ENCODE assay signal across 8 cellular contexts in genomic region chr1:112673589-112674439, GRCh38. TPM values are rescaled to one million over a fixed set of nuclear protein-coding genes. Genes with fewer than 3 reads are reported as not detected.
A peak's percentile ranks its signal among the peaks of the same experiment; 100 is the strongest.
DNase-seq lines count a peak whose midpoint lies in the region; ATAC-seq, FAIRE-seq and TF ChIP-seq lines count a peak whose summit lies in the region.

No MANE protein-coding gene starts in this region.

- H3K9ac ChIP-seq in MM.1S (ENCODE audit: low read length), result peak overlapping the region; percentile 50; the same call in 1 of the 2 replicates
- peak overlapping the region; percentile 92 for H3K9ac ChIP-seq in adipocyte (ENCODE audit: low read length)

- WGBS in psoas muscle, 3 donors, result 2 to 3% (median 3%) methylated on average over 18 of the region's 18 CpGs

- no peaks in the 10 kb centered on the region for H4K20me1 ChIP-seq in MM.1S (ENCODE audit: insufficient read depth, low read length)

- H3K4me1 ChIP-seq in MM.1S (ENCODE audit: low read length) (no peaks in the 10 kb centered on the region), adipocyte (ENCODE audit: control insufficient read depth, insufficient read depth, low read length) (peaks cover 22% of the 10 kb centered on the region), psoas muscle (peaks cover 7% of the 10 kb centered on the region)

- no peaks in the 10 kb centered on the region for H3K27me3 ChIP-seq in MM.1S (replicated peaks; ENCODE audit: insufficient read depth, low read length)
- H3K27me3 ChIP-seq in adipocyte (replicated peaks; ENCODE audit: control insufficient read depth, insufficient read depth, low read length), result no peaks in the 10 kb centered on the region
- no peaks in the 10 kb centered on the region for H3K27me3 ChIP-seq in psoas muscle (ENCODE audit: insufficient read depth in 3 of 3, low read length in 2 of 3)

- ATAC-seq in left cardiac atrium (peak; percentile 31 to 57), psoas muscle (peak; percentile 34 to 61 (median 49)), GM18861 (IDR thresholded peaks at IDR 0.05; ENCODE audit: unreplicated experiment) (no peak)

- H3K9me2 ChIP-seq in MM.1S (replicated peaks; ENCODE audit: insufficient read depth, low read length), result no peaks in the 10 kb centered on the region

- TF ChIP-seq POLR2A in GM12892 (IDR thresholded peaks at IDR 0.05; ENCODE audit: low read depth, low read length), result peak; percentile 2; the same call in 1 of the 2 replicates

- DNase-seq in Ammon's horn (ENCODE audit: low spot score) (peak; percentile 47), GM12892 (ENCODE audit: insufficient read length) (no peak), MM.1S (peak; percentile 31), adipocyte (ENCODE audit: low read depth) (peak; percentile 79), left cardiac atrium (peak; percentile 56), psoas muscle (no peak)
- no peak for DNase-seq in stimulated activated CD4-positive, alpha-beta T cell treated with anti-CD3 and anti-CD28 coated beads, Interleukin-12 subunit alpha, Interleukin-12 subunit beta, amount 100 ng/mL, for 4 hours

- no peaks in the 10 kb centered on the region for H3K79me2 ChIP-seq in MM.1S (ENCODE audit: low read length)

- no peak overlapping the region for H2AFZ ChIP-seq in MM.1S (ENCODE audit: low read length)

- peaks cover 13% of the 10 kb centered on the region; the same call in 1 of the 2 replicates for H3F3A ChIP-seq in MM.1S (ENCODE audit: insufficient read depth, low read length)

- FAIRE-seq in GM12892 (lab: Jason Lieb, UNC), result peak; percentile 75

- peak overlapping the region; percentile 86 for H3K4me2 ChIP-seq in MM.1S (ENCODE audit: low read depth, low read length)

- H3K36me3 ChIP-seq in MM.1S (replicated peaks; ENCODE audit: insufficient read depth, low read length) (no peaks in the 10 kb centered on the region; the same call in 1 of the 2 replicates), adipocyte (ENCODE audit: control insufficient read depth, insufficient read depth, low read length, severe bottlenecking) (peaks cover 35% of the 10 kb centered on the region), psoas muscle (ENCODE audit: insufficient read depth in 1 of 2, low read depth in 1 of 2) (peaks cover 6 to 33% of the 10 kb centered on the region in 2 donors)

- H3K4me3 ChIP-seq in MM.1S (ENCODE audit: low read length) (peak overlapping the region; percentile 71), adipocyte (ENCODE audit: low read length) (peak overlapping the region; percentile 91), psoas muscle (peak overlapping the region; percentile 83)

- peak; percentile 35 for TF ChIP-seq CTCF in MM.1S (IDR thresholded peaks at IDR 0.05; ENCODE audit: low read length)
- peak; percentile 38 for TF ChIP-seq CTCF in psoas muscle (IDR thresholded peaks at IDR 0.05)

- intact Hi-C loops in left cardiac atrium (cut with DNase I) (loop anchor here in 1 of 2 donors (2.0 kb wide), 1 partner anchor 31 kb away; no protein-coding TSS in a partner anchor), psoas muscle (cut with DNase I) (loop anchor here (2.0 to 5.0 kb wide), 4 partner anchors 25 to 49 kb away; partner anchors contain the start of gene RHOC (in 2 of the 2))

- H3K9me3 ChIP-seq in MM.1S (replicated peaks; ENCODE audit: insufficient read depth, low read length) (no peaks in the 10 kb centered on the region), adipocyte (ENCODE audit: control insufficient read depth, low read length) (no peaks in the 10 kb centered on the region), psoas muscle (no peaks in the 10 kb centered on the region)

- H3K27ac ChIP-seq in MM.1S (ENCODE audit: low read length) (no peak overlapping the region; the same call in 1 of the 2 replicates), psoas muscle (peak overlapping the region; percentile 76)

RNA-seq across cellular contexts. Expression of gene MOV10, which starts 0.6 kb away (rescaled TPM):
- polyA plus RNA-seq in GM12892 (2012; ENCODE audit: missing spikeins), result 45.1 TPM
- total RNA-seq in left cardiac atrium (10 to 100 TPM; 15.9 to 20.3 TPM), psoas muscle (10 to 100 TPM in 2 of 4 donors, 1 to 10 TPM in 2; 5.3 to 10.6 (median 8.3) TPM)
- 1 to 10 TPM; 4.8 to 6.4 (median 6.4) TPM for polyA plus RNA-seq in psoas muscle

RNA-seq across cellular contexts. Expression of gene RHOC, which starts 33.1 kb away (rescaled TPM):
- polyA plus RNA-seq in GM12892 (2012; ENCODE audit: missing spikeins), result 164 TPM
- 100 to 1,000 TPM; 146 to 235 TPM for total RNA-seq in left cardiac atrium
- 10 to 100 TPM; 43.5 to 88.3 (median 75.5) TPM for total RNA-seq in psoas muscle
- polyA plus RNA-seq in psoas muscle, result 10 to 100 TPM; 39.1 to 89.7 (median 76.9) TPM

RNA-seq across cellular contexts. Expression of gene PPM1J, which starts 41.3 kb away (rescaled TPM):
- polyA plus RNA-seq in GM12892 (2012; ENCODE audit: missing spikeins), result 0.32 TPM
- 1 to 10 TPM; 4.9 to 5.1 TPM for total RNA-seq in left cardiac atrium
- 1 to 10 TPM; 4.1 to 7.2 (median 6.1) TPM for total RNA-seq in psoas muscle
- 1 to 10 TPM; 4.1 to 8.8 (median 6.0) TPM for polyA plus RNA-seq in psoas muscle

RNA-seq across cellular contexts. Expression of gene CAPZA1, which starts 54.2 kb away (rescaled TPM):
- 216 TPM for polyA plus RNA-seq in GM12892 (2012; ENCODE audit: missing spikeins)
- total RNA-seq in left cardiac atrium (10 to 100 TPM; 48.1 to 59.9 TPM), psoas muscle (10 to 100 TPM; 24.2 to 39.1 (median 33.1) TPM)
- 10 to 100 TPM; 14.8 to 73.3 (median 58.2) TPM for polyA plus RNA-seq in psoas muscle

RNA-seq across cellular contexts. Expression of gene ST7L, which starts 54.9 kb away (rescaled TPM):
- 4.8 TPM for polyA plus RNA-seq in GM12892 (2012; ENCODE audit: missing spikeins)
- total RNA-seq in left cardiac atrium (10 to 100 TPM; 13.9 to 14.2 TPM), psoas muscle (10 to 100 TPM; 12.1 to 13.7 (median 12.5) TPM)
- 10 to 100 TPM in 1 of 3 donors, 1 to 10 TPM in 2; 9.0 to 11.0 (median 9.3) TPM for polyA plus RNA-seq in psoas muscle

Comparison
In these comparisons a context has a peak if more than half of its experiments do, and no peak if none do; other contexts are left out.
1. DNase-seq: peak in Ammon's horn (single experiment), MM.1S (single experiment), adipocyte (single experiment) and left cardiac atrium (single experiment); none in GM12892 (single experiment), psoas muscle (0 of 2) and stimulated activated CD4-positive, alpha-beta T cell treated with anti-CD3 and anti-CD28 coated beads, Interleukin-12 subunit alpha, Interleukin-12 subunit beta, amount 100 ng/mL, for 4 hours (single experiment).
2. Peak in every context shown above with its lines, with median percentiles within 50 percentile points of each other: H3K4me3 ChIP-seq.